ENCODE assay signal across 1 cellular context in the genomic region with DNA sequence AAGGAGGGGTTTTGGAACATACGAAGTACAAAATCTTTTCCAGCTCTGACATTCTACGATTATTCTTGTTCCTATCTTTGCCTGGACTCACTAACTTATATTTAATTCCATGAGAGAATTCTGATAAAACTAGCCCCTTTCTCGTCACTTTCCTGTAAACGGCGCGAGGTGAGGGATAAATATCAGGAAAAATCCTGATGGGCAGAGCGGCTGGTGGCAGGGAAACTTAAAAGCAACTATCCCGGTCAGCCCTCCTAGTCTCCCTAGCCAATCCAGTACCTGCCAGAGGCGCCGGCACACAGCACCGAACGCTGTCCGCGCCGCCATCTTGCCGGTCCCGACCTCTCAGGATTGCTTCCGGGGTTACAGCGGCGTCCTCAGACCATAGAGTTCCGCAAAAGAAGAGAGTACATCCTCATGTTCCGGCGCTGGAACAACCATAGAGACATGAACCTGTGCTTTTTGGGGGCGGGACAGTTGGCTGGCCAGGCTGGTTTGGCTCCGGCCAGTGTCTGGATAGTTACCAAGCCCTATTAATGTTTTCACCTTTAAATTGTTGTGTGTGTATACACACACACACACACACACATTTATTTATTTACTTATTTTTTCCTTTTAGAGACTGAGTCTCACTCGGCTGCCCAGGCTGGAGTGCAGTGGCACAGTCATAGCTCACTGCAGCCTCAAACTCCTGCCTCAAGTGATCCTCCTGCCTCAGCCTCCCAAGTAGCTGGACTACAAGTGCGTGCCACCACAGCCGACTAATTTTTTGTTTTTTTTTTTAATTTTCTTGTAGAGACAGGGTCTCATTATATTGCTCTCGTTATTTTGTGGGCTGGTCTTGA.
A peak's percentile ranks its signal among the peaks of the same experiment; 100 is the strongest.
TF ChIP-seq lines count a peak whose summit lies in the region.

Gene MRPS10 (minus strand): TSS at position 339 of the 845 bp plus-strand sequence. CDS start 12 bp downstream, at position 327.

TF ChIP-seq in GM23338, 12 proteins besides CTCF, POLR2A, EP300 and RAD21:
- peak; percentile 81 for TF ChIP-seq CREB1 (CRISPR knock-in tag; IDR thresholded peaks at IDR 0.05; ENCODE audit: low read depth)
- TF ChIP-seq, protein P1, sequence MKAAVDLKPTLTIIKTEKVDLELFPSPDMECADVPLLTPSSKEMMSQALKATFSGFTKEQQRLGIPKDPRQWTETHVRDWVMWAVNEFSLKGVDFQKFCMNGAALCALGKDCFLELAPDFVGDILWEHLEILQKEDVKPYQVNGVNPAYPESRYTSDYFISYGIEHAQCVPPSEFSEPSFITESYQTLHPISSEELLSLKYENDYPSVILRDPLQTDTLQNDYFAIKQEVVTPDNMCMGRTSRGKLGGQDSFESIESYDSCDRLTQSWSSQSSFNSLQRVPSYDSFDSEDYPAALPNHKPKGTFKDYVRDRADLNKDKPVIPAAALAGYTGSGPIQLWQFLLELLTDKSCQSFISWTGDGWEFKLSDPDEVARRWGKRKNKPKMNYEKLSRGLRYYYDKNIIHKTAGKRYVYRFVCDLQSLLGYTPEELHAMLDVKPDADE (IDR thresholded peaks at IDR 0.05), result peak; percentile 92
- no peak for TF ChIP-seq STAT1 (IDR thresholded peaks at IDR 0.05; ENCODE audit: unreplicated experiment)
- TF ChIP-seq REST (IDR thresholded peaks at IDR 0.05; ENCODE audit: unreplicated experiment), result peak; percentile 36
- TF ChIP-seq POLR2AphosphoS5 (IDR thresholded peaks at IDR 0.05; ENCODE audit: low read depth), result peak; percentile 84
- TF ChIP-seq EZH2phosphoT487 (IDR thresholded peaks at IDR 0.05; ENCODE audit: unreplicated experiment), result no peak
